In the genomic region with DNA sequence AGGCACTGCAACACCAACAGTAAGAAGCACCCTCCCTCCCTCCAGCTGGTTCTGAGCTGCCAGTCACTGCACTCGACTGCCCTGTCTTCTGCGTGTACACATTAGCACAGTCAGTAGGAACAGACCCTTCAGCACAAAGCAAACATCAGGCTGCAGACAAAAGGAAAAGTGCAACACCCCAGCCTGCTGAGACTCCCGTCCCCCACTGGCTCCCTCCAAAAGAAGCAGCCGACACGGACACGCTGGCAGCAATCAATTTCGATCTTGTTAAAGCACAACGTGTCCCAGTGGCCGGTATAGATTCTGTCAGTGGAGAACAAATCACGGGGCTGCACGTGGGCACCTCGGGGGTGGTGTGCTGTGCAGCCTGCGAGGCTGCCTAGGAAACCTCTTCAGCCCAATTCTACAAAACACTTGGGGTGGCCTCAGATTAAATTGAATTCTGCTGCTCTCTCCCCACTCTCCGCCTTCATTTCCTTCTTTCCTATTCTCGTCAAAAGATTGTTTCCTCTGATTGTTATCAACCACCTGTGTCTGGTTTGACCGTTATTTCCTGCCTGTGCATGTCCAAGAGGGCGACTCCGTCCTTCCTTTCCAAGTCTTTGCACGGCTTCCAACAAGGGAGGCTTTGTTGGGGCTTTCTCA, we compare ENCODE assay signal across 8 cellular contexts. TPM values are rescaled to one million over a fixed set of nuclear protein-coding genes. Genes with fewer than 3 reads are reported as not detected.
DNase-seq lines count a peak whose midpoint lies in the region; ATAC-seq and TF ChIP-seq lines count a peak whose summit lies in the region.

No MANE protein-coding gene starts in this region.

- H3K9me3 Mint-ChIP-seq in CD8-positive, alpha-beta T cell = no peaks in the 10 kb centered on the region
- no peaks in the 10 kb centered on the region for H3K9me3 Mint-ChIP-seq in activated naive CD8-positive, alpha-beta T cell (ENCODE audit: low read depth)

- POLR2A ChIA-PET in CD8-positive, alpha-beta T cell (lab: Charles Lee) = interaction anchor here (1.2 kb wide), 1 partner anchor 8 kb away, joined by 4 read pairs; no protein-coding TSS in a partner anchor

- peak overlapping the region; percentile 71 for H3K4me3 Mint-ChIP-seq in CD8-positive, alpha-beta T cell
- H3K4me3 Mint-ChIP-seq in activated naive CD8-positive, alpha-beta T cell = peak overlapping the region; percentile 69

- H2AFZ ChIP-seq in osteoblast (ENCODE audit: low read length) = no peak overlapping the region

- H3K4me2 ChIP-seq in osteoblast (ENCODE audit: insufficient read depth, low read length) = no peak overlapping the region

- no peak overlapping the region for H3K27ac ChIP-seq in CD8-positive, alpha-beta T cell (ENCODE audit: low read depth, low read length)
- no peak overlapping the region for H3K27ac ChIP-seq in osteoblast (ENCODE audit: low read depth, low read length)

- DNase-seq in CD8-positive, alpha-beta T cell = no peak
- DNase-seq in NCI-H146 (lab: John Stamatoyannopoulos, UW) (peak; percentile 86), midbrain (lab: John Stamatoyannopoulos, UW) (peak; percentile 28), osteoblast (ENCODE audit: insufficient read length, low spot score, missing footprints) (no peak), HK-2 (ENCODE audit: unreplicated experiment) (no peak), mucosa of gallbladder (ENCODE audit: low spot score) (no peak)

- peaks cover 23% of the 10 kb centered on the region for H3K4me1 ChIP-seq in CD8-positive, alpha-beta T cell (ENCODE audit: insufficient read depth, low read length)
- peaks cover 26% of the 10 kb centered on the region for H3K4me1 ChIP-seq in osteoblast (ENCODE audit: insufficient read depth, low read length)

- H3K4me1 Mint-ChIP-seq in CD8-positive, alpha-beta T cell (ENCODE audit: low read depth) = peaks cover 42% of the 10 kb centered on the region
- peaks cover 37% of the 10 kb centered on the region for H3K4me1 Mint-ChIP-seq in activated naive CD8-positive, alpha-beta T cell (ENCODE audit: low read depth)

- H3K27ac Mint-ChIP-seq in CD8-positive, alpha-beta T cell = peak overlapping the region; percentile 62
- peak overlapping the region; percentile 91 for H3K27ac Mint-ChIP-seq in activated naive CD8-positive, alpha-beta T cell

- CTCF ChIA-PET in CD8-positive, alpha-beta T cell (lab: Charles Lee) = no interaction called here

- TF ChIP-seq CTCF in CD8-positive, alpha-beta T cell (IDR thresholded peaks at IDR 0.05) = no peak
- TF ChIP-seq CTCF in osteoblast (IDR thresholded peaks at IDR 0.05; ENCODE audit: extremely low read depth, low read depth, low read length) = no peak

- H3K4me3 ChIP-seq in CD8-positive, alpha-beta T cell (ENCODE audit: low read depth, low read length) = no peak overlapping the region
- H3K4me3 ChIP-seq in osteoblast (ENCODE audit: insufficient read depth, low read length) = no peak overlapping the region

- peaks cover 4% of the 10 kb centered on the region for H3K79me2 ChIP-seq in osteoblast (ENCODE audit: insufficient read depth, low read length)

- peaks cover 12% of the 10 kb centered on the region for H3K36me3 ChIP-seq in CD8-positive, alpha-beta T cell (ENCODE audit: insufficient read depth, low read length)
- H3K36me3 ChIP-seq in osteoblast (ENCODE audit: insufficient read depth, low read length) = peaks cover 60% of the 10 kb centered on the region

- no peak for ATAC-seq in CD8-positive, alpha-beta T cell
- ATAC-seq in GM21825 (IDR thresholded peaks at IDR 0.05; ENCODE audit: unreplicated experiment) = no peak

- peaks cover 73% of the 10 kb centered on the region for H3K36me3 Mint-ChIP-seq in CD8-positive, alpha-beta T cell
- H3K36me3 Mint-ChIP-seq in activated naive CD8-positive, alpha-beta T cell = peaks cover 22% of the 10 kb centered on the region

- H3K9me3 ChIP-seq in CD8-positive, alpha-beta T cell (ENCODE audit: low read length) = no peaks in the 10 kb centered on the region
- H3K9me3 ChIP-seq in osteoblast (ENCODE audit: low read depth, low read length) = no peaks in the 10 kb centered on the region

- intact Hi-C loops in CD8-positive, alpha-beta T cell (cut with DNase I, micrococcal nuclease) = loop anchor here in 1 of 2 experiments (2.0 kb wide), 2 partner anchors 82 to 308 kb away; a partner anchor contains a TSS

- H3K27me3 Mint-ChIP-seq in CD8-positive, alpha-beta T cell (ENCODE audit: low read depth) = no peaks in the 10 kb centered on the region
- H3K27me3 Mint-ChIP-seq in activated naive CD8-positive, alpha-beta T cell = no peaks in the 10 kb centered on the region

- no peaks in the 10 kb centered on the region for H4K20me1 ChIP-seq in osteoblast (ENCODE audit: insufficient read depth, low read length)

- H3K27me3 ChIP-seq in CD8-positive, alpha-beta T cell (ENCODE audit: insufficient read depth, low read length) = no peaks in the 10 kb centered on the region
- no peaks in the 10 kb centered on the region for H3K27me3 ChIP-seq in osteoblast (ENCODE audit: insufficient read depth, low read length)

RNA-seq across cellular contexts. Expression of a gene that starts 38.7 kb away (rescaled TPM):
- 10 to 100 TPM; 24.7 to 26.1 TPM for total RNA-seq in CD8-positive, alpha-beta T cell
- total RNA-seq in osteoblast (23.6 and 23.9 TPM in 2 replicates), mucosa of gallbladder (29.7 TPM)

Comparison
In these comparisons a context has a peak if more than half of its experiments do, and no peak if none do; other contexts are left out.
1. DNase-seq: peak in NCI-H146 (single experiment) and midbrain (single experiment); none in CD8-positive, alpha-beta T cell (0 of 7), osteoblast (single experiment), HK-2 (single experiment) and mucosa of gallbladder (single experiment).